ENCODE assay signal across 9 cellular contexts in genomic region chr22:42720263-42721044, GRCh38. TPM values are rescaled to one million over a fixed set of nuclear protein-coding genes. Genes with fewer than 3 reads are reported as not detected.
DNase-seq lines count a peak whose midpoint lies in the region; ATAC-seq and TF ChIP-seq lines count a peak whose summit lies in the region.
"Had no signal": no experiment of that assay in that cellular context is flagged by ENCODE, and none has a peak within 500 bp of the region (broad histone marks: within the 10 kb centered on the region; RNA-seq: fewer than 3 reads in every experiment).

Gene A4GALT, minus strand, starts transcription at chr22:42720870. Its CDS starts 26,919 bp downstream, at chr22:42693951.

- DNase-seq in GM20000 (ENCODE audit: low spot score) (peak; percentile 87), right atrium auricular region (ENCODE audit: low spot score) (no peak), sciatic nerve (ENCODE audit: low spot score) (no peak), hepatic stellate cell (ENCODE audit: low spot score) (no peak), NCI-H2029 treated with DMSO at 0.1 percent for 48 hours (lab: John Stamatoyannopoulos, UW) (no peak)

- H2AFZ ChIP-seq in ACC112 (ENCODE audit: low read length, unreplicated experiment): peak within 1 kb of the TSS; percentile 57

- H3K79me2 ChIP-seq in ACC112 (ENCODE audit: control insufficient read depth, insufficient read depth, low read length, unreplicated experiment): peaks cover 6% of the 10 kb centered on the region

- intact Hi-C loops in sciatic nerve (cut with DNase I): no loop called here

- H3K4me1 Mint-ChIP-seq in activated naive CD8-positive, alpha-beta T cell (ENCODE audit: low read depth): peaks cover 16% of the 10 kb centered on the region

- peak within 1 kb of the TSS; percentile 88 for H3K4me3 ChIP-seq in ACC112 (ENCODE audit: low read depth, low read length)
- H3K4me3 ChIP-seq in right atrium auricular region: peak within 1 kb of the TSS; percentile 96 to 100

- H3K27ac ChIP-seq in ACC112 (ENCODE audit: low read depth, low read length) (no peak within 1 kb of the TSS), right atrium auricular region (peak within 1 kb of the TSS; percentile 95 to 100)
- H3K27ac ChIP-seq: neutrophil had no signal

- peak within 1 kb of the TSS; percentile 80 for H3K4me3 Mint-ChIP-seq in activated naive CD8-positive, alpha-beta T cell

- no peaks in the 10 kb centered on the region for H3K36me3 ChIP-seq in ACC112 (ENCODE audit: insufficient read depth, low read length)
- H3K36me3 ChIP-seq in right atrium auricular region: no peaks in the 10 kb centered on the region
- H3K36me3 ChIP-seq: neutrophil had no signal

- H3K4me1 ChIP-seq in ACC112 (ENCODE audit: control insufficient read depth, insufficient read depth, low read length, unreplicated experiment) (peaks cover 13% of the 10 kb centered on the region), right atrium auricular region (peaks cover 0 to 41% of the 10 kb centered on the region in 2 donors)

- H3K27me3 ChIP-seq in ACC112 (ENCODE audit: insufficient read depth, low read length) (no peaks in the 10 kb centered on the region), right atrium auricular region (no peaks in the 10 kb centered on the region)

- peak; percentile 12 for ATAC-seq in sciatic nerve
- ATAC-seq in HG03439 (IDR thresholded peaks at IDR 0.05; ENCODE audit: unreplicated experiment): no peak

- peaks cover 37% of the 10 kb centered on the region for H3K27me3 Mint-ChIP-seq in activated naive CD8-positive, alpha-beta T cell

- no peak for TF ChIP-seq CTCF in GM20000 (IDR thresholded peaks at IDR 0.05; ENCODE audit: extremely low read depth, missing control alignments)
- TF ChIP-seq CTCF in right atrium auricular region (IDR thresholded peaks at IDR 0.05): no peak

- H3K36me3 Mint-ChIP-seq in activated naive CD8-positive, alpha-beta T cell: no peaks in the 10 kb centered on the region

- no peaks in the 10 kb centered on the region for H3K9me3 ChIP-seq in right atrium auricular region
- H3K9me3 ChIP-seq: neutrophil had no signal

- no peak within 1 kb of the TSS for H3K27ac Mint-ChIP-seq in activated naive CD8-positive, alpha-beta T cell

- no peaks in the 10 kb centered on the region for H3K9me3 Mint-ChIP-seq in activated naive CD8-positive, alpha-beta T cell (ENCODE audit: low read depth)

RNA-seq across cellular contexts. Expression of gene A4GALT, which starts in this region (rescaled TPM):
- total RNA-seq in right atrium auricular region (10 to 100 TPM; 40.8 to 78.6 TPM), sciatic nerve (106 TPM)
